22 cellular contexts compared by ENCODE assay signal in the genomic region with DNA sequence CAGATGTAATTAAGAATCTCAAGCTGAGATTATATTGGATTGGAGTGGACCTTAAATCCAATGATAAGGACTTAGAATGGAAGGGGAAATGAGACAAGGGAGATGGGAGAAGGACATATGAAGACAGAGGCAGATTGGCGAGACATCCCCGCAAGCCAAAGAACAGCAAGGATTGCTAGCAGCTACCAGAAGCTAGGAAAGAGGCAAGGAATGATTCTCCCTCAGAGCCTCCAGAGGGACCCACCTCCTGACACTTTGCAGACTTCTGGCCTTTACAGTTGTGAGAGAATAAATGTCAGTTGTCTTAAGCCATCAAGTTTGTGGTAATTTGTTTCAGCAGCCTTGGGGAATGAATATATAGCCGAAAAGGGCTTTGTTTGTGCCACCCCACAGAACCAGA. TPM values are rescaled to one million over a fixed set of nuclear protein-coding genes. Genes with fewer than 3 reads are reported as not detected.
DNase-seq lines count a peak whose midpoint lies in the region; ATAC-seq and TF ChIP-seq lines count a peak whose summit lies in the region.
"Had no signal": no experiment of that assay in that cellular context is flagged by ENCODE, and none has a peak within 500 bp of the region (broad histone marks: within the 10 kb centered on the region; RNA-seq: fewer than 3 reads in every experiment).

No MANE protein-coding gene starts in this region.

- H3K4me1 Mint-ChIP-seq in activated T-helper 17 cell treated with anti-CD3 and anti-CD28 coated beads, Interleukin-2, amount 50 U/mL, for 72 hours: peaks cover 6% of the 10 kb centered on the region

- ATAC-seq in activated T-helper 17 cell treated with anti-CD3 and anti-CD28 coated beads, Interleukin-2, amount 50 U/mL, for 72 hours (replicated peaks): no peak
- ATAC-seq in HG03432 (IDR thresholded peaks at IDR 0.05; ENCODE audit: unreplicated experiment): no peak
- ATAC-seq: activated CD8-positive, alpha-beta memory T cell treated with anti-CD3 and anti-CD28 coated beads, Interleukin-2, amount 10 ng/mL, durations not matched to agents 7 days and 5 days had no signal

- no peaks in the 10 kb centered on the region for H3K27me3 Mint-ChIP-seq in activated T-helper 17 cell treated with anti-CD3 and anti-CD28 coated beads, Interleukin-2, amount 50 U/mL, for 72 hours
- H3K27me3 Mint-ChIP-seq: activated CD4-positive, alpha-beta T cell treated with anti-CD3 and anti-CD28 coated beads, Interleukin-2, amount 10 ng/mL, durations not matched to agents 24 days and 14 days; activated CD8-positive, alpha-beta memory T cell treated with anti-CD3 and anti-CD28 coated beads, Interleukin-2, amount 10 ng/mL, durations not matched to agents 7 days and 5 days; CD4-positive, alpha-beta memory T cell; naive B cell; stimulated activated naive CD8-positive, alpha-beta T cell treated with anti-CD3 and anti-CD28 coated beads, Interleukin-15, Interleukin-2, amounts not matched to agents 100 ng/mL and 50 ng/mL, for 24 hours had no signal

- no peaks in the 10 kb centered on the region for H3K9me3 Mint-ChIP-seq in activated T-helper 17 cell treated with anti-CD3 and anti-CD28 coated beads, Interleukin-2, amount 50 U/mL, for 72 hours
- H3K9me3 Mint-ChIP-seq: activated CD4-positive, alpha-beta T cell treated with anti-CD3 and anti-CD28 coated beads, Interleukin-2, amount 10 ng/mL, durations not matched to agents 24 days and 14 days; activated T-helper 1 cell treated with anti-CD3 and anti-CD28 coated beads, Interleukin-12 subunit alpha, Interleukin-12 subunit beta, Interleukin-2, Interleukin-4 antibody, amounts not matched to agents 30 ng/mL and 10 ng/mL and 1 ng/mL, durations not matched to agents 14 hours and 24 hours and 36 hours; CD4-positive, alpha-beta memory T cell; mesothelial cell of epicardium; naive B cell; stimulated activated naive CD8-positive, alpha-beta T cell treated with anti-CD3 and anti-CD28 coated beads, Interleukin-15, Interleukin-2, amounts not matched to agents 100 ng/mL and 50 ng/mL, for 24 hours had no signal

- H3K4me3 Mint-ChIP-seq in activated T-helper 17 cell treated with anti-CD3 and anti-CD28 coated beads, Interleukin-2, amount 50 U/mL, for 72 hours: no peak overlapping the region
- H3K4me3 Mint-ChIP-seq: activated CD4-positive, alpha-beta T cell treated with anti-CD3 and anti-CD28 coated beads, Interleukin-2, amount 10 ng/mL, durations not matched to agents 24 days and 14 days; activated CD8-positive, alpha-beta memory T cell treated with anti-CD3 and anti-CD28 coated beads, Interleukin-2, amount 10 ng/mL, durations not matched to agents 7 days and 5 days; activated T-helper 1 cell treated with anti-CD3 and anti-CD28 coated beads, Interleukin-12 subunit alpha, Interleukin-12 subunit beta, Interleukin-2, Interleukin-4 antibody, amounts not matched to agents 30 ng/mL and 10 ng/mL and 1 ng/mL, durations not matched to agents 14 hours and 24 hours and 36 hours; CD4-positive, alpha-beta memory T cell; mesothelial cell of epicardium; naive B cell; stimulated activated naive CD8-positive, alpha-beta T cell treated with anti-CD3 and anti-CD28 coated beads, Interleukin-15, Interleukin-2, amounts not matched to agents 100 ng/mL and 50 ng/mL, for 24 hours had no signal

- peaks cover 29% of the 10 kb centered on the region for H3K36me3 Mint-ChIP-seq in activated T-helper 17 cell treated with anti-CD3 and anti-CD28 coated beads, Interleukin-2, amount 50 U/mL, for 72 hours (ENCODE audit: low read depth)
- H3K36me3 Mint-ChIP-seq: mesothelial cell of epicardium had no signal

- peak overlapping the region; percentile 7 for H3K27ac Mint-ChIP-seq in activated T-helper 17 cell treated with anti-CD3 and anti-CD28 coated beads, Interleukin-2, amount 50 U/mL, for 72 hours
- H3K27ac Mint-ChIP-seq: activated CD4-positive, alpha-beta T cell treated with anti-CD3 and anti-CD28 coated beads, Interleukin-2, amount 10 ng/mL, durations not matched to agents 24 days and 14 days; activated T-helper 1 cell treated with anti-CD3 and anti-CD28 coated beads, Interleukin-12 subunit alpha, Interleukin-12 subunit beta, Interleukin-2, Interleukin-4 antibody, amounts not matched to agents 30 ng/mL and 10 ng/mL and 1 ng/mL, durations not matched to agents 14 hours and 24 hours and 36 hours; mesothelial cell of epicardium; stimulated activated naive CD8-positive, alpha-beta T cell treated with anti-CD3 and anti-CD28 coated beads, Interleukin-15, Interleukin-2, amounts not matched to agents 100 ng/mL and 50 ng/mL, for 24 hours had no signal

- TF ChIP-seq CTCF in GM20000 (IDR thresholded peaks at IDR 0.05; ENCODE audit: extremely low read depth, missing control alignments): no peak

- peak; percentile 10 for DNase-seq in DMS 273 (lab: John Stamatoyannopoulos, UW; ENCODE audit: unreplicated experiment)
- DNase-seq in DMS 273 treated with DMSO at 0.1 percent for 48 hours (lab: John Stamatoyannopoulos, UW): no peak
- peak; percentile 68 for DNase-seq in globus pallidus (ENCODE audit: low spot score)
- DNase-seq in renal cortical epithelial cell (ENCODE audit: low read depth): peak; percentile 26
- no peak for DNase-seq in AG08395 (ENCODE audit: low spot score)
- no peak for DNase-seq in GM20000 (ENCODE audit: low spot score)
- DNase-seq: activated CD8-positive, alpha-beta memory T cell treated with anti-CD3 and anti-CD28 coated beads, Interleukin-2, amount 10 ng/mL, durations not matched to agents 7 days and 5 days; activated naive CD4-positive, alpha-beta T cell treated with anti-CD3 and anti-CD28 coated beads, Interleukin-2, amount 50 U/mL, for 16 hours; amniotic stem cell; brain microvascular endothelial cell; CD4-positive, alpha-beta memory T cell; effector memory CD4-positive, alpha-beta T cell; gastrocnemius medialis; KBM-7; left ventricle myocardium inferior had no signal

RNA-seq across cellular contexts. Expression of gene METTL13, which starts 20.7 kb away (rescaled TPM):
- total RNA-seq in activated T-helper 17 cell treated with anti-CD3 and anti-CD28 coated beads, Interleukin-2, amount 50 U/mL, for 72 hours: 10 to 100 TPM; 77.7 to 83.1 TPM
- total RNA-seq in renal cortical epithelial cell: 31.1 and 44.2 TPM in 2 replicates

RNA-seq across cellular contexts. Expression of gene DNM3, which starts 39.1 kb away (rescaled TPM):
- total RNA-seq in activated T-helper 17 cell treated with anti-CD3 and anti-CD28 coated beads, Interleukin-2, amount 50 U/mL, for 72 hours: 1 to 10 TPM; 3.0 to 5.8 TPM
- total RNA-seq in renal cortical epithelial cell: 1.2 and 10.7 TPM in 2 replicates

Comparison
In these comparisons a context has a peak if more than half of its experiments do, and no peak if none do; other contexts are left out.
1. DNase-seq: peak in DMS 273 (single experiment), globus pallidus (single experiment) and renal cortical epithelial cell (single experiment); none in DMS 273 treated with DMSO at 0.1 percent for 48 hours (single experiment), AG08395 (single experiment) and GM20000 (single experiment).